In the genomic region with DNA sequence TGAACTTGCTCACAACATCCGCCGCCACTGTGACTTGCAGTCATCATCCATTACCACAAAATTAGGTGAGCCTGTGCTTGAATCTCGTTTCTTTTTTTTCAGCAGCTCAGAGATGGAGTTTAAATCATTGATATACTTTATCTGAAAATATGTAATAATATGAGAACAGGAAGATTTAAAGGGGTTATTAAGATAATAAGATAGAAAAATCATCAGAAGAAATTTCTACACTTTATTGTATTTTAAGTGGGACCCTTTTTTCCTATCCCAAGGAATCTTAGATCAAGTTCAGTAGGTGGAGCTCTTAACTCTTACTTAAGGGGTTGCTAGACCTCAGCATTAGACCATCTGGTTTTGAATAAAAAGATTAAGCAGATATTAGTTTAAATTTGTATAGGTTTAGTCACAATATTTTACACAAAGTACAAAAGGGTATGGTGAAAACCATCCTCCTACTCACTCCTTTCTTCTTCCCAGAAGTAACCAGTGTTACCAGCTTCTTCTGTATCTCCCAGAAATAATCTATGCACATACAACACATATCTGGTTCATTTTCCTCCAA, we compare ENCODE assay signal across 9 cellular contexts. TPM values are rescaled to one million over a fixed set of nuclear protein-coding genes. Genes with fewer than 3 reads are reported as not detected.
DNase-seq lines count a peak whose midpoint lies in the region; ATAC-seq and TF ChIP-seq lines count a peak whose summit lies in the region.
"Had no signal": no experiment of that assay in that cellular context is flagged by ENCODE, and none has a peak within 500 bp of the region (broad histone marks: within the 10 kb centered on the region; RNA-seq: fewer than 3 reads in every experiment).

No MANE protein-coding gene starts in this region.

- no peaks in the 10 kb centered on the region for H3K4me1 ChIP-seq in iPS DF 6.9 (ENCODE audit: control insufficient read depth, insufficient read depth, low read length)

- peak; percentile 23; the same call in 1 of the 2 replicates for TF ChIP-seq CTCF in C4-2B (conservative IDR thresholded peaks at IDR 0.05)

- no CpG with 5 or more reads among the region's 3 CpGs for WGBS in iPS DF 6.9 (ENCODE audit: insufficient coverage, insufficient read length)

- H3K4me3 Mint-ChIP-seq in activated naive CD8-positive, alpha-beta T cell treated with anti-CD3 and anti-CD28 coated beads for 36 hours = no peak overlapping the region

- H3K27me3 ChIP-seq in iPS DF 6.9 (ENCODE audit: control insufficient read depth, insufficient read depth, low read length) = no peaks in the 10 kb centered on the region

- ATAC-seq in GM18868 (IDR thresholded peaks at IDR 0.05; ENCODE audit: unreplicated experiment) (peak; percentile 39), HG03060 (IDR thresholded peaks at IDR 0.05; ENCODE audit: low read depth, unreplicated experiment) (peak; percentile 25)

- H3K27ac ChIP-seq in C4-2B (peak overlapping the region; percentile 93), iPS DF 6.9 (ENCODE audit: low read length) (no peak overlapping the region)

- H3K27ac Mint-ChIP-seq in activated naive CD8-positive, alpha-beta T cell treated with anti-CD3 and anti-CD28 coated beads for 36 hours = no peak overlapping the region
- H3K27ac Mint-ChIP-seq: stimulated activated naive CD8-positive, alpha-beta T cell treated with anti-CD3 and anti-CD28 coated beads, Interleukin-15, Interleukin-2, amounts not matched to agents 100 ng/mL and 50 ng/mL, for 24 hours had no signal

- DNase-seq in NCI-H524 treated with DMSO at 0.1 percent for 48 hours (lab: John Stamatoyannopoulos, UW) (peak; percentile 72), iPS DF 6.9 (ENCODE audit: low read depth, low spot score) (no peak), mucosa of gallbladder (ENCODE audit: low spot score) (no peak)
- DNase-seq in activated naive CD8-positive, alpha-beta T cell treated with anti-CD3 and anti-CD28 coated beads for 36 hours = peak; percentile 55
- peak in 2 of 3 donors; percentile 25 to 42 for DNase-seq in stimulated activated CD4-positive, alpha-beta T cell treated with anti-CD3 and anti-CD28 coated beads, TNF-alpha, amount 100 ng/mL, for 48 hours (ENCODE audit: low read depth in 3 of 3)

- H3K4me3 ChIP-seq in iPS DF 6.9 (ENCODE audit: low read length) = peak overlapping the region; percentile 64; the same call in 1 of the 2 replicates

- no peaks in the 10 kb centered on the region for H3K36me3 ChIP-seq in iPS DF 6.9 (ENCODE audit: control insufficient read depth, insufficient read depth, low read length)

- H3K9me3 ChIP-seq in iPS DF 6.9 (ENCODE audit: control insufficient read depth, insufficient read depth, low read length) = no peaks in the 10 kb centered on the region

- H3K4me1 Mint-ChIP-seq in activated naive CD8-positive, alpha-beta T cell treated with anti-CD3 and anti-CD28 coated beads for 36 hours = peaks cover 12% of the 10 kb centered on the region

- no peaks in the 10 kb centered on the region for H3K27me3 Mint-ChIP-seq in activated naive CD8-positive, alpha-beta T cell treated with anti-CD3 and anti-CD28 coated beads for 36 hours
- H3K27me3 Mint-ChIP-seq: stimulated activated naive CD8-positive, alpha-beta T cell treated with anti-CD3 and anti-CD28 coated beads, Interleukin-15, Interleukin-2, amounts not matched to agents 100 ng/mL and 50 ng/mL, for 24 hours had no signal

- H3K36me3 Mint-ChIP-seq in activated naive CD8-positive, alpha-beta T cell treated with anti-CD3 and anti-CD28 coated beads for 36 hours = peaks cover 14% of the 10 kb centered on the region

- H3K9me3 Mint-ChIP-seq in activated naive CD8-positive, alpha-beta T cell treated with anti-CD3 and anti-CD28 coated beads for 36 hours = no peaks in the 10 kb centered on the region
- H3K9me3 Mint-ChIP-seq: stimulated activated naive CD8-positive, alpha-beta T cell treated with anti-CD3 and anti-CD28 coated beads, Interleukin-15, Interleukin-2, amounts not matched to agents 100 ng/mL and 50 ng/mL, for 24 hours had no signal

RNA-seq across cellular contexts. Expression of a gene that starts 9.4 kb away (rescaled TPM):
- total RNA-seq in activated naive CD8-positive, alpha-beta T cell treated with anti-CD3 and anti-CD28 coated beads for 36 hours = 10 to 100 TPM; 73.7 to 76.4 TPM
- 41.9 TPM for total RNA-seq in mucosa of gallbladder

RNA-seq across cellular contexts. Expression of a gene that starts 32.0 kb away (rescaled TPM):
- total RNA-seq in activated naive CD8-positive, alpha-beta T cell treated with anti-CD3 and anti-CD28 coated beads for 36 hours = not detected
- total RNA-seq in mucosa of gallbladder = 2.4 TPM

Comparison
In these comparisons a context has a peak if more than half of its experiments do, and no peak if none do; other contexts are left out.
1. DNase-seq: peak in NCI-H524 treated with DMSO at 0.1 percent for 48 hours (single experiment), activated naive CD8-positive, alpha-beta T cell treated with anti-CD3 and anti-CD28 coated beads for 36 hours (single experiment) and stimulated activated CD4-positive, alpha-beta T cell treated with anti-CD3 and anti-CD28 coated beads, TNF-alpha, amount 100 ng/mL, for 48 hours (2 of 3); none in iPS DF 6.9 (single experiment) and mucosa of gallbladder (single experiment).